In the genomic region with DNA sequence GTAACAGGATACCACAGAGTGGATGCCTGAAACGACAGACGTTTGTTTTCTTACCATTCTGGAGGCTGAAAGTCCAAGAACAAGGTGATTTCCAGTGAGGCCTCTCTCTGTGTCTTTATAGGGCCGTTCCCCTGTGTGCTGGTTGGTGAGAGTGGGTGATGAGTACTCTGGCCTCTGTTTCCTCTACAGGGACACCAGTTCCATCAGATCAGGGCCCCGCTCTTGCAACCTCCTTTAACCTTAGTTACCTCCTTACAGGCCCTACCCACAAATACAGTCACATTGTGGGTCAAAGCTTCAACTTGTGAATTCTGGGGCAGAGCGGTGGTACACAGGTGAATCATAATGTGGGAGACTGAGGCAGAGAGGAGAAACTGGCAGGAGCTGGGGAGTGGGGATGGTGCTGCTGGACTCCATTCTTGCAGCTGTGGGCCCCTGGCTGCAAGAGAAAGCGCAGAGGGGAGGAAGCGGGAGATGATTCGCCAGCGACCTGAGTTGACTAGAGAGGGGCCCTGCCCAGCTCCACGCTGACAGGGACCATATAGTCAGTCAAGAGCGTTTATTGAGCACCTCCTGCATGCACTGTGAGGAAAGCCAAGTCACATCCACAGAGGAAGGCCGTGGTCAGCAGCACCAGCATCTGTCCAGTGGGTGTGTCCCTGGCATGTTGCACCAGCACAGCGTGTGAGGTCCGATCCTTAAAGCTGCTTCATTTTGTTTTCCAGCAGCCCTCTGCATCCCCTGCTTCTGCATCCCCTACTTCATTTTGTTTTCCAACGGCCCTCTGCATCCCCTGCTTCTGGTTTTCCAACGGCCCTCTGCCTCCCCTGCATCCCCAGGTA, we compare ENCODE assay signal across 18 cellular contexts.
A peak's percentile ranks its signal among the peaks of the same experiment; 100 is the strongest.
DNase-seq lines count a peak whose midpoint lies in the region; ATAC-seq lines count a peak whose summit lies in the region.
"Had no signal": no experiment of that assay in that cellular context is flagged by ENCODE, and none has a peak within 500 bp of the region (broad histone marks: within the 10 kb centered on the region; RNA-seq: fewer than 3 reads in every experiment).

No MANE protein-coding gene starts in this region.

- ATAC-seq in activated CD4-positive, CD25-positive, alpha-beta regulatory T cell treated with anti-CD3 and anti-CD28 coated beads, Interleukin-2, amount 50 U/mL, for 24 hours, result no peak
- ATAC-seq in HG02798 (IDR thresholded peaks at IDR 0.05; ENCODE audit: poor library complexity, unreplicated experiment) (no peak), GM21515 (IDR thresholded peaks at IDR 0.05; ENCODE audit: unreplicated experiment) (no peak)
- ATAC-seq: HepG2 had no signal

- peak; percentile 6 for DNase-seq in activated CD4-positive, CD25-positive, alpha-beta regulatory T cell treated with anti-CD3 and anti-CD28 coated beads, Interleukin-2, amount 50 U/mL, for 72 hours
- peak; percentile 18 for DNase-seq in activated CD8-positive, alpha-beta memory T cell treated with anti-CD3 and anti-CD28 coated beads, Interleukin-2, amount 50 U/mL, for 48 hours
- DNase-seq in left kidney (ENCODE audit: low read depth, low spot score) (peak; percentile 88), ureter (ENCODE audit: low spot score) (peak; percentile 28), NCI-H2227 treated with DMSO at 0.1 percent for 48 hours (lab: John Stamatoyannopoulos, UW) (no peak)
- DNase-seq: Calu3; CD4-positive, alpha-beta memory T cell; DMS79; KG1; NCI-H1417 treated with DMSO at 0.1 percent for 48 hours; NCI-H1930; NCI-H2171; NCI-H446 treated with DMSO at 0.1 percent for 48 hours; PC-9 had no signal
